Comparison of ENCODE assay signal across 22 cellular contexts in the genomic region with DNA sequence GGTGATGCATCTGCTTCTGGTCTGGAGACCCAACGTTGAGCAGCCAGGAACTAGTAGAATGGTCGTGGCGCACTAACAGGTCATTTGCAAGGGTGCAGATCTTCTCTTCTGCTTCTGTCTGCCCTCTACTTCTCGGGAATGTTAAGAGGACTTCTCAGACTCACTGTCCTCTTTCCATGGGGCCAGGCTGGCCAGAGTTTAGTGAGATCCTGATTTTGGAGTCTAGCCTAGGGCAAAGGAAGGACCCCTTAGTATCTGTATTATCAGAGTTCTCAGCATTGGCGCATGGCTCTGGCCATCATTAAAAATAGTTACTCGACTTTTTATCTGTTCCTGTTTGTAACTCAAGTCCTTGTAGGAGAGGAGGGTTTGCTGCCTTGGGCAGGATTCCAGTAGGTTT. TPM values are rescaled to one million over a fixed set of nuclear protein-coding genes. Genes with fewer than 3 reads are reported as not detected.
DNase-seq lines count a peak whose midpoint lies in the region; ATAC-seq, FAIRE-seq and TF ChIP-seq lines count a peak whose summit lies in the region.
"Had no signal": no experiment of that assay in that cellular context is flagged by ENCODE, and none has a peak within 500 bp of the region (broad histone marks: within the 10 kb centered on the region; RNA-seq: fewer than 3 reads in every experiment).

No MANE protein-coding gene starts in this region.

- no peak for TF ChIP-seq RAD21 in HepG2 (CRISPR knock-in tag; IDR thresholded peaks at IDR 0.05)

- H4K20me1 ChIP-seq in GM23338 (replicated peaks; ENCODE audit: insufficient read depth) = no peaks in the 10 kb centered on the region
- no peaks in the 10 kb centered on the region for H4K20me1 ChIP-seq in HepG2 (ENCODE audit: insufficient read depth, low read length)

- H3K27ac Mint-ChIP-seq in GM23338 = no peak overlapping the region
- H3K27ac Mint-ChIP-seq: CD4-positive, CD25-positive, alpha-beta regulatory T cell; CD8-positive, alpha-beta T cell; H9 had no signal

- 90% methylated on average over 6 of the region's 6 CpGs for WGBS in HepG2 (ENCODE audit: low lambda C conversion rate)

- H3K4me2 ChIP-seq in GM23338 (no peak overlapping the region), HepG2 (ENCODE audit: low read depth, low read length) (no peak overlapping the region)

- H3K4me3 ChIP-seq in left ventricle myocardium inferior (no peak overlapping the region), GM23338 (no peak overlapping the region), HepG2 (replicated peaks in 1 of 3; ENCODE audit: insufficient read depth in 1 of 3, low read depth in 2 of 3, low read length in 3 of 3) (no peak overlapping the region)
- H3K4me3 ChIP-seq: GM23248 had no signal

- intact Hi-C loops in left ventricle myocardium superior (cut with micrococcal nuclease) = no loop called here
- intact Hi-C loops in left ventricle myocardium inferior (cut with micrococcal nuclease) = no loop called here
- intact Hi-C loops in HepG2 (cut with micrococcal nuclease; ENCODE audit: unreplicated experiment) = loop anchor here (2.0 kb wide), 1 partner anchor 13 kb away; no protein-coding TSS in a partner anchor

- ATAC-seq in left ventricle myocardium superior = peak; percentile 60
- no peak for ATAC-seq in GM23338
- no peak for ATAC-seq in HepG2
- ATAC-seq: CD8-positive, alpha-beta T cell; HCT116 had no signal

- DNase-seq in left ventricle myocardium superior = no peak
- DNase-seq in left ventricle myocardium inferior = no peak
- no peak for DNase-seq in GM23338 (ENCODE audit: low spot score)
- no peak for DNase-seq in HepG2 (ENCODE audit: low spot score)
- no peak for DNase-seq in cerebellum (ENCODE audit: low spot score)
- DNase-seq in NOMO-1 treated with dmso at 0.1 percent for 144 hours (lab: John Stamatoyannopoulos, UW; ENCODE audit: unreplicated experiment) = no peak
- DNase-seq: C1 segment of cervical spinal cord; Caco-2; CD4-positive, CD25-positive, alpha-beta regulatory T cell; CD8-positive, alpha-beta T cell; DMS153; DND-41; GM23248; H9 had no signal

- no peak overlapping the region for H3K4me3 Mint-ChIP-seq in GM23338
- H3K4me3 Mint-ChIP-seq: CD4-positive, CD25-positive, alpha-beta regulatory T cell; CD8-positive, alpha-beta T cell; H9 had no signal

- H3K9ac ChIP-seq in HepG2 (ENCODE audit: insufficient read depth, low read depth, low read length) = no peak overlapping the region
- H3K9ac ChIP-seq: GM23248 had no signal

- H3K27ac ChIP-seq in left ventricle myocardium inferior (replicated peaks) (no peak overlapping the region), GM23338 (ENCODE audit: low read depth) (no peak overlapping the region), HepG2 (ENCODE audit: extremely low read length, insufficient read depth, low read length) (no peak overlapping the region)
- H3K27ac ChIP-seq: GM23248 had no signal

- H3F3A ChIP-seq in GM23338 (replicated peaks; ENCODE audit: low read depth) = no peaks in the 10 kb centered on the region

- H3K4me1 ChIP-seq in left ventricle myocardium inferior (peaks cover 9% of the 10 kb centered on the region), GM23338 (ENCODE audit: insufficient read depth) (peaks cover 7% of the 10 kb centered on the region), HepG2 (ENCODE audit: insufficient read depth, low read length) (peaks cover 37% of the 10 kb centered on the region)

- no peaks in the 10 kb centered on the region for H3K9me2 ChIP-seq in GM23338 (ENCODE audit: insufficient read depth)

- no peak for TF ChIP-seq POLR2A in HepG2 (IDR thresholded peaks at IDR 0.05; ENCODE audit: insufficient read depth in 1 of 2, low read depth in 2 of 2, low read length in 2 of 2)

- H3K9me3 ChIP-seq in left ventricle myocardium inferior (replicated peaks) (no peaks in the 10 kb centered on the region), HepG2 (ENCODE audit: low read length) (no peaks in the 10 kb centered on the region)
- H3K9me3 ChIP-seq: Caco-2 had no signal

- POLR2A ChIA-PET in HepG2 (lab: Yijun Ruan, JAX) = no interaction called here

- in situ Hi-C loops in HepG2 (cut with HindIII; ENCODE audit: extremely low pct_ligation_motif_present, low pct_unique_long_range_greater_than_20kb) = no loop called here

- no peaks in the 10 kb centered on the region for H3K9me3 Mint-ChIP-seq in GM23338
- H3K9me3 Mint-ChIP-seq: CD8-positive, alpha-beta T cell; H9 had no signal

- H3K79me2 ChIP-seq in GM23338 (replicated peaks; ENCODE audit: insufficient read depth) (no peaks in the 10 kb centered on the region), HepG2 (ENCODE audit: insufficient read depth, low read length) (peaks cover 28% of the 10 kb centered on the region)

- no peak for FAIRE-seq in HepG2 (lab: Jason Lieb, UNC)
- FAIRE-seq: G401.6, GM12892, GM19239 had no signal

- TF ChIP-seq EP300 in HepG2 (IDR thresholded peaks at IDR 0.05; ENCODE audit: low read depth in 2 of 2, low read length in 2 of 2) (no peak), HepG2 (CRISPR knock-in tag; IDR thresholded peaks at IDR 0.05; ENCODE audit: borderline replicate concordance) (no peak)

- peaks cover 9% of the 10 kb centered on the region for H3K4me1 Mint-ChIP-seq in GM23338

- H3K36me3 ChIP-seq in left ventricle myocardium inferior (no peaks in the 10 kb centered on the region), GM23338 (ENCODE audit: insufficient read depth) (no peaks in the 10 kb centered on the region), HepG2 (replicated peaks in 1 of 2; ENCODE audit: control insufficient read depth in 1 of 2, insufficient read depth in 2 of 2, low read length in 2 of 2) (peaks cover 18 to 42% of the 10 kb centered on the region in 2 experiments)

- peaks cover 4% of the 10 kb centered on the region for H3K27me3 Mint-ChIP-seq in GM23338 (ENCODE audit: insufficient read depth, low read depth, poor library complexity)

- H3K27me3 ChIP-seq in left ventricle myocardium inferior (ENCODE audit: low read depth) (no peaks in the 10 kb centered on the region), GM23338 (ENCODE audit: insufficient read depth) (no peaks in the 10 kb centered on the region), HepG2 (ENCODE audit: control insufficient read depth in 1 of 2, insufficient read depth in 2 of 2, low read length in 2 of 2) (no peaks in the 10 kb centered on the region)

- CTCF ChIA-PET in HepG2 (lab: Yijun Ruan, JAX; ENCODE audit: low intra/inter-chr PET ratio, low total read pairs) = no interaction called here

- no TSS peak for BruUV-seq in HepG2 (replicated peaks; lab: Mats Ljungman, UMichigan)

- peak overlapping the region; percentile 88 for H2AFZ ChIP-seq in GM23338
- H2AFZ ChIP-seq in HepG2 (ENCODE audit: low read length) = no peak overlapping the region
- H2AFZ ChIP-seq: GM23248 had no signal

- no peaks in the 10 kb centered on the region for H3K36me3 Mint-ChIP-seq in GM23338 (ENCODE audit: low read depth)
- H3K36me3 Mint-ChIP-seq: CD4-positive, CD25-positive, alpha-beta regulatory T cell; CD8-positive, alpha-beta T cell had no signal

- TF ChIP-seq CTCF in left ventricle myocardium inferior (IDR thresholded peaks at IDR 0.05; ENCODE audit: borderline replicate concordance) (no peak), GM23338 (conservative IDR thresholded peaks at IDR 0.05; ENCODE audit: low read depth in 2 of 2) (no peak), HepG2 (CRISPR knock-in tag; IDR thresholded peaks at IDR 0.05) (no peak)

RNA-seq across cellular contexts. Expression of gene ANKS4B, which starts 13.9 kb away (rescaled TPM):
- not detected for total RNA-seq in left ventricle myocardium superior
- total RNA-seq in left ventricle myocardium inferior = not detected
- total RNA-seq in GM23338 (2014; rRNA removed; shearing (Covaris generic)) = 0.04 and 0.07 TPM in 2 replicates
- 0.05 TPM in 1 of 2 replicates, not detected in the other for polyA plus RNA-seq in GM23338 (2016; fragmentation: Nextera tagmentation; extraction: Ambion mirVana)
- 30.0 and 37.7 TPM in 2 replicates for total RNA-seq in HepG2 (2016; rRNA removed; fragmentation: Illumina TruSeq; extraction: Trizol)
- total RNA-seq in HepG2 (2016; cell fraction: cytosol; rRNA removed; fragmentation: Illumina TruSeq; extraction: Trizol; ENCODE audit: low read depth) = 7.5 and 7.9 TPM in 2 replicates
- 30.0 and 37.4 TPM in 2 replicates for total RNA-seq in HepG2 (2016; cell fraction: insoluble cytoplasmic fraction; rRNA removed; fragmentation: Illumina TruSeq; extraction: Trizol)
- total RNA-seq in HepG2 (2016; cell fraction: membrane; rRNA removed; fragmentation: Illumina TruSeq; extraction: Trizol) = 16.1 and 18.2 TPM in 2 replicates
- 17.1 and 18.6 TPM in 2 replicates for total RNA-seq in HepG2 (2016; cell fraction: nucleus; rRNA removed; fragmentation: Illumina TruSeq; extraction: Trizol)
- 6.5 and 8.0 TPM in 2 replicates for polyA plus RNA-seq in HepG2 (2011; rRNA removed)
- polyA plus RNA-seq in HepG2 (2011; cell fraction: cytosol; rRNA removed) = 5.8 and 8.4 TPM in 2 replicates
- 3.4 and 5.6 TPM in 2 replicates for polyA plus RNA-seq in HepG2 (2011; cell fraction: nucleus; rRNA removed)
- 7.3 and 13.1 TPM in 2 replicates for polyA plus RNA-seq in HepG2 (2012)
- 1.2 and 1.6 TPM in 2 replicates for polyA plus RNA-seq in HepG2 (2016; cell fraction: cytosol; fragmentation: Illumina TruSeq; extraction: Trizol; ENCODE audit: low read depth)
- polyA plus RNA-seq in HepG2 (2016; cell fraction: insoluble cytoplasmic fraction; fragmentation: Illumina TruSeq; extraction: Trizol; ENCODE audit: low read depth) = 22.7 and 23.5 TPM in 2 replicates
- 3.8 and 4.0 TPM in 2 replicates for polyA plus RNA-seq in HepG2 (2016; cell fraction: membrane; fragmentation: Illumina TruSeq; extraction: Trizol; ENCODE audit: low read depth)
- polyA plus RNA-seq in HepG2 (2016; cell fraction: nucleus; fragmentation: Illumina TruSeq; extraction: Trizol; ENCODE audit: insufficient read depth, low read depth) = 10.6 and 12.9 TPM in 2 replicates
- 17.9 TPM in 1 of 2 replicates, not detected in the other for polyA minus RNA-seq in HepG2 (2011; rRNA and poly(A)+ RNA removed; ENCODE audit: low replicate concordance)
- polyA minus RNA-seq in HepG2 (2011; cell fraction: cytosol; rRNA and poly(A)+ RNA removed) = 11.2 and 14.3 TPM in 2 replicates
- polyA minus RNA-seq in HepG2 (2011; cell fraction: nucleus; rRNA and poly(A)+ RNA removed) = 22.4 and 31.3 TPM in 2 replicates
- total RNA-seq in cerebellum = 0.36 TPM
- total RNA-seq: A172; A673; CD4-positive, CD25-positive, alpha-beta regulatory T cell; CD8-positive, alpha-beta T cell; GM23248; H4 had no signal
- polyA plus RNA-seq: BJ; CD4-positive, CD25-positive, alpha-beta regulatory T cell; GM23248 had no signal

RNA-seq across cellular contexts. Expression of gene CRYM, which starts 30.7 kb away (rescaled TPM):
- total RNA-seq in left ventricle myocardium superior (78.2 TPM), left ventricle myocardium inferior (147 TPM), HepG2 (2016; rRNA removed; fragmentation: Illumina TruSeq; extraction: Trizol) (1.9 and 2.4 TPM in 2 replicates), cerebellum (5.9 TPM)
- 15.5 and 18.0 TPM in 2 replicates for total RNA-seq in GM23338 (2014; rRNA removed; shearing (Covaris generic))
- polyA plus RNA-seq in GM23338 (2016; fragmentation: Nextera tagmentation; extraction: Ambion mirVana) (15.2 and 17.6 TPM in 2 replicates), HepG2 (2011; rRNA removed) (2.2 and 2.6 TPM in 2 replicates)
- 0.53 and 0.91 TPM in 2 replicates for total RNA-seq in HepG2 (2016; cell fraction: cytosol; rRNA removed; fragmentation: Illumina TruSeq; extraction: Trizol; ENCODE audit: low read depth)
- total RNA-seq in HepG2 (2016; cell fraction: insoluble cytoplasmic fraction; rRNA removed; fragmentation: Illumina TruSeq; extraction: Trizol) = 1.5 and 2.2 TPM in 2 replicates
- 0.45 and 0.74 TPM in 2 replicates for total RNA-seq in HepG2 (2016; cell fraction: membrane; rRNA removed; fragmentation: Illumina TruSeq; extraction: Trizol)
- total RNA-seq in HepG2 (2016; cell fraction: nucleus; rRNA removed; fragmentation: Illumina TruSeq; extraction: Trizol) = 0.71 and 0.72 TPM in 2 replicates
- polyA plus RNA-seq in HepG2 (2011; cell fraction: cytosol; rRNA removed) = 2.3 and 2.5 TPM in 2 replicates
- polyA plus RNA-seq in HepG2 (2011; cell fraction: nucleus; rRNA removed) = 3.8 and 5.1 TPM in 2 replicates
- polyA plus RNA-seq in HepG2 (2012) = 3.1 and 5.2 TPM in 2 replicates
- polyA plus RNA-seq in HepG2 (2016; cell fraction: cytosol; fragmentation: Illumina TruSeq; extraction: Trizol; ENCODE audit: low read depth) = 0.28 and 1.1 TPM in 2 replicates
- polyA plus RNA-seq in HepG2 (2016; cell fraction: insoluble cytoplasmic fraction; fragmentation: Illumina TruSeq; extraction: Trizol; ENCODE audit: low read depth) = 2.0 TPM in 2 replicates
- 0.23 and 0.62 TPM in 2 replicates for polyA plus RNA-seq in HepG2 (2016; cell fraction: membrane; fragmentation: Illumina TruSeq; extraction: Trizol; ENCODE audit: low read depth)
- polyA plus RNA-seq in HepG2 (2016; cell fraction: nucleus; fragmentation: Illumina TruSeq; extraction: Trizol; ENCODE audit: insufficient read depth, low read depth) = 1.6 and 2.0 TPM in 2 replicates
- polyA minus RNA-seq in HepG2 (2011; rRNA and poly(A)+ RNA removed; ENCODE audit: low replicate concordance) = 2.0 TPM in 1 of 2 replicates, not detected in the other
- polyA minus RNA-seq in HepG2 (2011; cell fraction: cytosol; rRNA and poly(A)+ RNA removed) = 0.69 and 3.2 TPM in 2 replicates
- polyA minus RNA-seq in HepG2 (2011; cell fraction: nucleus; rRNA and poly(A)+ RNA removed) = 0.52 and 0.87 TPM in 2 replicates
- total RNA-seq: A673; Caco-2; CD4-positive, CD25-positive, alpha-beta regulatory T cell; CD8-positive, alpha-beta T cell; GM23248 had no signal
- polyA plus RNA-seq: BJ; CD4-positive, CD25-positive, alpha-beta regulatory T cell; GM23248 had no signal

RNA-seq across cellular contexts. Expression of gene ZP2, which starts 36.0 kb away (rescaled TPM):
- not detected for total RNA-seq in left ventricle myocardium superior
- total RNA-seq in left ventricle myocardium inferior = not detected
- total RNA-seq in GM23338 (2014; rRNA removed; shearing (Covaris generic)) = 0.16 TPM in 1 of 2 replicates, not detected in the other
- not detected in 2 replicates for polyA plus RNA-seq in GM23338 (2016; fragmentation: Nextera tagmentation; extraction: Ambion mirVana)
- not detected in 2 replicates for total RNA-seq in HepG2 (2016; rRNA removed; fragmentation: Illumina TruSeq; extraction: Trizol)
- not detected in 2 replicates for total RNA-seq in HepG2 (2016; cell fraction: cytosol; rRNA removed; fragmentation: Illumina TruSeq; extraction: Trizol; ENCODE audit: low read depth)
- total RNA-seq in HepG2 (2016; cell fraction: insoluble cytoplasmic fraction; rRNA removed; fragmentation: Illumina TruSeq; extraction: Trizol) = not detected in 2 replicates
- not detected in 2 replicates for total RNA-seq in HepG2 (2016; cell fraction: membrane; rRNA removed; fragmentation: Illumina TruSeq; extraction: Trizol)
- not detected in 2 replicates for total RNA-seq in HepG2 (2016; cell fraction: nucleus; rRNA removed; fragmentation: Illumina TruSeq; extraction: Trizol)
- not detected in 2 replicates for polyA plus RNA-seq in HepG2 (2011; rRNA removed)
- not detected in 2 replicates for polyA plus RNA-seq in HepG2 (2011; cell fraction: cytosol; rRNA removed)
- polyA plus RNA-seq in HepG2 (2011; cell fraction: nucleus; rRNA removed) = not detected in 2 replicates
- not detected in 2 replicates for polyA plus RNA-seq in HepG2 (2012)
- not detected in 2 replicates for polyA plus RNA-seq in HepG2 (2016; cell fraction: cytosol; fragmentation: Illumina TruSeq; extraction: Trizol; ENCODE audit: low read depth)
- polyA plus RNA-seq in HepG2 (2016; cell fraction: insoluble cytoplasmic fraction; fragmentation: Illumina TruSeq; extraction: Trizol; ENCODE audit: low read depth) = not detected in 2 replicates
- not detected in 2 replicates for polyA plus RNA-seq in HepG2 (2016; cell fraction: membrane; fragmentation: Illumina TruSeq; extraction: Trizol; ENCODE audit: low read depth)
- not detected in 2 replicates for polyA plus RNA-seq in HepG2 (2016; cell fraction: nucleus; fragmentation: Illumina TruSeq; extraction: Trizol; ENCODE audit: insufficient read depth, low read depth)
- not detected in 2 replicates for polyA minus RNA-seq in HepG2 (2011; rRNA and poly(A)+ RNA removed; ENCODE audit: low replicate concordance)
- not detected in 2 replicates for polyA minus RNA-seq in HepG2 (2011; cell fraction: cytosol; rRNA and poly(A)+ RNA removed)
- not detected in 2 replicates for polyA minus RNA-seq in HepG2 (2011; cell fraction: nucleus; rRNA and poly(A)+ RNA removed)
- 0.64 TPM for total RNA-seq in cerebellum
- total RNA-seq: A172; A673; Caco-2; CD4-positive, CD25-positive, alpha-beta regulatory T cell; CD8-positive, alpha-beta T cell; GM23248; H4; H9 had no signal
- polyA plus RNA-seq: BJ; CD4-positive, CD25-positive, alpha-beta regulatory T cell; GM23248 had no signal
